12 cellular contexts compared by ENCODE assay signal in genomic region chr17:21209511-21210175, GRCh38. TPM values are rescaled to one million over a fixed set of nuclear protein-coding genes. Genes with fewer than 3 reads are reported as not detected.
DNase-seq lines count a peak whose midpoint lies in the region; ATAC-seq and TF ChIP-seq lines count a peak whose summit lies in the region.
"Had no signal": no experiment of that assay in that cellular context is flagged by ENCODE, and none has a peak within 500 bp of the region (broad histone marks: within the 10 kb centered on the region; RNA-seq: fewer than 3 reads in every experiment).

No MANE protein-coding gene starts in this region.

- peak overlapping the region; percentile 20 for H3K27ac ChIP-seq in RWPE1

- H3K36me3 Mint-ChIP-seq in activated naive CD4-positive, alpha-beta T cell treated with anti-CD3 and anti-CD28 coated beads, Interleukin-2, amount 50 U/mL, for 72 hours: peaks cover 19 to 21% of the 10 kb centered on the region in 2 donors
- H3K36me3 Mint-ChIP-seq: naive B cell had no signal

- peak overlapping the region; percentile 7 for H3K9ac ChIP-seq in skeletal muscle satellite cell (ENCODE audit: low read depth, low read length)

- POLR2A ChIA-PET in RWPE1 (lab: Yijun Ruan, JAX; ENCODE audit: low non-redundant PET): no interaction called here

- no peak overlapping the region for H3K4me3 ChIP-seq in skeletal muscle satellite cell (ENCODE audit: low read length)

- TF ChIP-seq CTCF in RWPE1 (conservative IDR thresholded peaks at IDR 0.05; ENCODE audit: low read depth): no peak

- peaks cover 20% of the 10 kb centered on the region for H3K36me3 ChIP-seq in skeletal muscle satellite cell (ENCODE audit: insufficient read depth, low read length)

- DNase-seq in DMS79 treated with DMSO at 0.1 percent for 48 hours (lab: John Stamatoyannopoulos, UW) (peak; percentile 32), RWPE1 (ENCODE audit: low spot score) (no peak), kidney glomerular epithelial cell (lab: John Stamatoyannopoulos, UW) (peak; percentile 1)
- no peak for DNase-seq in activated CD4-positive, alpha-beta T cell treated with anti-CD3 and anti-CD28 coated beads for 4 hours
- no peak for DNase-seq in activated naive CD4-positive, alpha-beta T cell treated with anti-CD3 and anti-CD28 coated beads, Interleukin-2, amount 50 U/mL, for 72 hours (ENCODE audit: low spot score in 2 of 2)
- DNase-seq: CD8-positive, alpha-beta T cell; GOT3; naive B cell had no signal

- CTCF ChIA-PET in RWPE1 (lab: Yijun Ruan, JAX): no interaction called here

- no peaks in the 10 kb centered on the region for H3K27me3 ChIP-seq in skeletal muscle satellite cell (ENCODE audit: control insufficient read depth, insufficient read depth, low read length)

- H3K9me3 ChIP-seq in skeletal muscle satellite cell (replicated peaks; ENCODE audit: low read length): no peaks in the 10 kb centered on the region

- H3K4me2 ChIP-seq in skeletal muscle satellite cell (ENCODE audit: low read length): peak overlapping the region; percentile 14

- ATAC-seq in HG02870 (IDR thresholded peaks at IDR 0.05; ENCODE audit: unreplicated experiment) (no peak), GM18498 (IDR thresholded peaks at IDR 0.05; ENCODE audit: unreplicated experiment) (no peak)
- ATAC-seq in activated naive CD4-positive, alpha-beta T cell treated with anti-CD3 and anti-CD28 coated beads, Interleukin-2, amount 50 U/mL, for 72 hours: no peak
- ATAC-seq: CD8-positive, alpha-beta T cell had no signal

- H3K4me1 ChIP-seq in skeletal muscle satellite cell (ENCODE audit: control insufficient read depth, insufficient read depth, low read length): peaks cover 45% of the 10 kb centered on the region

- no peaks in the 10 kb centered on the region for H3K9me3 Mint-ChIP-seq in activated naive CD4-positive, alpha-beta T cell treated with anti-CD3 and anti-CD28 coated beads, Interleukin-2, amount 50 U/mL, for 72 hours
- H3K9me3 Mint-ChIP-seq: brain; CD8-positive, alpha-beta T cell; naive B cell had no signal

- H3K27ac Mint-ChIP-seq in activated naive CD4-positive, alpha-beta T cell treated with anti-CD3 and anti-CD28 coated beads, Interleukin-2, amount 50 U/mL, for 72 hours: peak overlapping the region in 1 of 2 donors; percentile 91
- H3K27ac Mint-ChIP-seq: CD8-positive, alpha-beta T cell had no signal

RNA-seq across cellular contexts. Expression of gene TMEM11, which starts 4.3 kb away (rescaled TPM):
- 17.7 and 19.7 TPM in 2 replicates for total RNA-seq in skeletal muscle satellite cell (2012; rRNA removed)
- 10 to 100 TPM; 21.9 to 23.6 TPM for total RNA-seq in activated naive CD4-positive, alpha-beta T cell treated with anti-CD3 and anti-CD28 coated beads, Interleukin-2, amount 50 U/mL, for 72 hours

RNA-seq across cellular contexts. Expression of gene NATD1, which starts 43.6 kb away (rescaled TPM):
- 1.3 and 1.5 TPM in 2 replicates for total RNA-seq in skeletal muscle satellite cell (2012; rRNA removed)
- 1 to 10 TPM; 2.6 to 2.9 TPM for total RNA-seq in activated naive CD4-positive, alpha-beta T cell treated with anti-CD3 and anti-CD28 coated beads, Interleukin-2, amount 50 U/mL, for 72 hours

Comparison
In these comparisons a context has a peak if more than half of its experiments do, and no peak if none do; other contexts are left out.
1. DNase-seq: peak in DMS79 treated with DMSO at 0.1 percent for 48 hours (single experiment) and kidney glomerular epithelial cell (single experiment); none in RWPE1 (single experiment), activated CD4-positive, alpha-beta T cell treated with anti-CD3 and anti-CD28 coated beads for 4 hours (0 of 2) and activated naive CD4-positive, alpha-beta T cell treated with anti-CD3 and anti-CD28 coated beads, Interleukin-2, amount 50 U/mL, for 72 hours (0 of 2).